1 cellular context compared by ENCODE assay signal in the genomic region with DNA sequence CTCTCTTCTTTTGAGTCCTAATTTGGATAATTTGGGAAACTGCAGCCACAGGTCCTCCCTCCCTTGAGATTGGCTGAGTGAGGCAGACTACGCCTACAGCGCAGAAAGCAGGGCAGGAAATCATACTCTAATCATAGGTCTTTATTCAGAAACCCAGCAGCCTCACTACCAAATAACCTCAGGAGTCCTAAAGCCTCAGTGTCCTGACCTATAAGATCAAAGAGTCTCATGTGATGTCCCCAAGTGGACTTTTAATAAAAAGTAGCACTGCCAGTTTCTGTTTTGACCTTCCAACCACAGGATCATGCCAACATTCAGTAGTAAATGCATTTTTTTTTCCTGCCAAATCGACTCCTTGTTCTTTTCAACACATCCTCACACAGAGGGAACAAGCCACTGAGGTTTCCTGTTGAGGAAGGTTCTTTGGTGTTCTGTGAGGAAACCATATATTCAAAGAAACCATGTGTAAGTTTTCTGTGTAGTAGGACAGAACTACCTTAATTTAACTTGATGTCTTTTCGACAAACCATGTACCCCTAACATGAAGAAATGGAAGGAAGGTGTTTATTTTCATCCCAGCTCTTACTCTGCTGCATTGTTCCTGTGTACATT.
TF ChIP-seq lines count a peak whose summit lies in the region.

No MANE protein-coding gene starts in this region.

TF ChIP-seq in GM12878, 131 proteins besides CTCF, POLR2A, EP300 and RAD21 (continued from another document):
- TF ChIP-seq HSF1 (IDR thresholded peaks at IDR 0.05; ENCODE audit: low read depth, low read length): no peak
- no peak for TF ChIP-seq RB1 (IDR thresholded peaks at IDR 0.05; ENCODE audit: borderline replicate concordance)
- TF ChIP-seq RFX5 (IDR thresholded peaks at IDR 0.05; ENCODE audit: low read depth, low read length): no peak
- no peak for TF ChIP-seq POLR2AphosphoS5 (IDR thresholded peaks at IDR 0.05; ENCODE audit: low read length)
- no peak for TF ChIP-seq SKIL (IDR thresholded peaks at IDR 0.05; ENCODE audit: low read depth, poor library complexity, severe bottlenecking)
